1 cellular context compared by ENCODE assay signal in the genomic region with DNA sequence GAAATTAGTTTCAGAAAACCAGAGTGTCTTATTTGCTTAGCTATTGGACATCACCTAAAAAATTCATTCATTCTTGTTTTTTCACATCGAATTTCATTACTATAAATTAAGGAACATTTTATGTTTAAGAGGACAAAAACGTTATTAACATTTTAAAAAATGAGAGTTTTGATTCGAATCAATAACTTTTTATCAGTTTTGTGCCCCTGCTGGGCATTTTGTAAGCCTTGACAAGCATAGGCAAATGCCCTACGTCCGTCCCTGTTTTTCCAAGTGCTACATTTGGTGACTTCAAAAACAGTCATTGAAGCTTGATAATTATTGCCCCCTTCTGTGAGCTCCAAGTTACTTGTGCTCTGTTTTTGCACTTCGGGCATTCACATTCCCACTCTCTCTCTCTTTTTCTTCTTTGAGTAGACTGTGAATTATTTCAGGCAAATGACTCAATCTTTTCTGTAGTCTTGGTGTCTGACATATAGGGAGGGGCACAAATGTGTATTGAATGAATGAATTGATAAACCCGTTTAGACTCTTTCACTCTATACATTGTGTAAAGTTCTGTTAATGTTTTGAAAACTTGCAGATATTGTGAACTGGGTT.
TF ChIP-seq lines count a peak whose summit lies in the region.

No MANE protein-coding gene starts in this region.

TF ChIP-seq in K562, 482 proteins besides CTCF, POLR2A, EP300 and RAD21:
- TF ChIP-seq ZNF197 (CRISPR knock-in tag; IDR thresholded peaks at IDR 0.05; ENCODE audit: low read depth) (no peak), ZNF232 (CRISPR knock-in tag; IDR thresholded peaks at IDR 0.05) (no peak), TEAD1 (CRISPR knock-in tag; IDR thresholded peaks at IDR 0.05) (no peak), ZNF24 (IDR thresholded peaks at IDR 0.05) (peak; percentile 68; the same call in 1 of the 2 replicates), HDAC3 (IDR thresholded peaks at IDR 0.05; ENCODE audit: borderline replicate concordance, partially characterized antibody) (peak; percentile 26), ARID1B (IDR thresholded peaks at IDR 0.05) (no peak), COPS2 (conservative IDR thresholded peaks at IDR 0.05) (no peak), ZNF134 (CRISPR knock-in tag; conservative IDR thresholded peaks at IDR 0.05) (no peak), MEF2A (IDR thresholded peaks at IDR 0.05; ENCODE audit: control insufficient read depth, low read depth, low read length) (peak; percentile 85), CCAR2 (IDR thresholded peaks at IDR 0.05; ENCODE audit: low read depth, low read length) (no peak)
- TF ChIP-seq, protein P1, sequence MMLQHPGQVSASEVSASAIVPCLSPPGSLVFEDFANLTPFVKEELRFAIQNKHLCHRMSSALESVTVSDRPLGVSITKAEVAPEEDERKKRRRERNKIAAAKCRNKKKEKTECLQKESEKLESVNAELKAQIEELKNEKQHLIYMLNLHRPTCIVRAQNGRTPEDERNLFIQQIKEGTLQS (IDR thresholded peaks at IDR 0.05) = peak; percentile 37
- TF ChIP-seq, protein P1 (CRISPR knock-in tag; conservative IDR thresholded peaks at IDR 0.05) = no peak
- TF ChIP-seq, protein P2, sequence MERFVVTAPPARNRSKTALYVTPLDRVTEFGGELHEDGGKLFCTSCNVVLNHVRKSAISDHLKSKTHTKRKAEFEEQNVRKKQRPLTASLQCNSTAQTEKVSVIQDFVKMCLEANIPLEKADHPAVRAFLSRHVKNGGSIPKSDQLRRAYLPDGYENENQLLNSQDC (CRISPR knock-in tag; IDR thresholded peaks at IDR 0.05) = no peak
- TF ChIP-seq, protein P3, sequence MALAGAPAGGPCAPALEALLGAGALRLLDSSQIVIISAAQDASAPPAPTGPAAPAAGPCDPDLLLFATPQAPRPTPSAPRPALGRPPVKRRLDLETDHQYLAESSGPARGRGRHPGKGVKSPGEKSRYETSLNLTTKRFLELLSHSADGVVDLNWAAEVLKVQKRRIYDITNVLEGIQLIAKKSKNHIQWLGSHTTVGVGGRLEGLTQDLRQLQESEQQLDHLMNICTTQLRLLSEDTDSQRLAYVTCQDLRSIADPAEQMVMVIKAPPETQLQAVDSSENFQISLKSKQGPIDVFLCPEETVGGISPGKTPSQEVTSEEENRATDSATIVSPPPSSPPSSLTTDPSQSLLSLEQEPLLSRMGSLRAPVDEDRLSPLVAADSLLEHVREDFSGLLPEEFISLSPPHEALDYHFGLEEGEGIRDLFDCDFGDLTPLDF (CRISPR knock-in tag; IDR thresholded peaks at IDR 0.05) = no peak
- TF ChIP-seq, protein P4, sequence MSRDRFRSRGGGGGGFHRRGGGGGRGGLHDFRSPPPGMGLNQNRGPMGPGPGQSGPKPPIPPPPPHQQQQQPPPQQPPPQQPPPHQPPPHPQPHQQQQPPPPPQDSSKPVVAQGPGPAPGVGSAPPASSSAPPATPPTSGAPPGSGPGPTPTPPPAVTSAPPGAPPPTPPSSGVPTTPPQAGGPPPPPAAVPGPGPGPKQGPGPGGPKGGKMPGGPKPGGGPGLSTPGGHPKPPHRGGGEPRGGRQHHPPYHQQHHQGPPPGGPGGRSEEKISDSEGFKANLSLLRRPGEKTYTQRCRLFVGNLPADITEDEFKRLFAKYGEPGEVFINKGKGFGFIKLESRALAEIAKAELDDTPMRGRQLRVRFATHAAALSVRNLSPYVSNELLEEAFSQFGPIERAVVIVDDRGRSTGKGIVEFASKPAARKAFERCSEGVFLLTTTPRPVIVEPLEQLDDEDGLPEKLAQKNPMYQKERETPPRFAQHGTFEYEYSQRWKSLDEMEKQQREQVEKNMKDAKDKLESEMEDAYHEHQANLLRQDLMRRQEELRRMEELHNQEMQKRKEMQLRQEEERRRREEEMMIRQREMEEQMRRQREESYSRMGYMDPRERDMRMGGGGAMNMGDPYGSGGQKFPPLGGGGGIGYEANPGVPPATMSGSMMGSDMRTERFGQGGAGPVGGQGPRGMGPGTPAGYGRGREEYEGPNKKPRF (IDR thresholded peaks at IDR 0.05; ENCODE audit: low read depth, low read length) = no peak
